Comparison of ENCODE assay signal across 8 cellular contexts in genomic region chr1:204446413-204447111, GRCh38. TPM values are rescaled to one million over a fixed set of nuclear protein-coding genes. Genes with fewer than 3 reads are reported as not detected.
A peak's percentile ranks its signal among the peaks of the same experiment; 100 is the strongest.
DNase-seq lines count a peak whose midpoint lies in the region; ATAC-seq and TF ChIP-seq lines count a peak whose summit lies in the region.

No MANE protein-coding gene starts in this region.

- peaks cover 0 to 23% of the 10 kb centered on the region in 2 experiments for H3K27me3 ChIP-seq in mesenchymal stem cell (ENCODE audit: control insufficient read depth in 1 of 2, insufficient read depth in 1 of 2, low read length in 2 of 2)

- TF ChIP-seq CTCF in GM13976 (IDR thresholded peaks at IDR 0.05; ENCODE audit: borderline replicate concordance, control extremely low read depth, extremely low read depth, insufficient read depth, missing control alignments): peak; percentile 76

- H3K23ac ChIP-seq in mesenchymal stem cell (ENCODE audit: low read length in 2 of 2): no peak overlapping the region

- H3K4me2 ChIP-seq in mesenchymal stem cell (ENCODE audit: low read length, poor library complexity, severe bottlenecking): no peak overlapping the region

- no peak overlapping the region for H3K9ac ChIP-seq in mesenchymal stem cell (ENCODE audit: low read length)

- H2BK12ac ChIP-seq in mesenchymal stem cell (ENCODE audit: low read length in 2 of 2): no peak overlapping the region

- no peak overlapping the region for H4K8ac ChIP-seq in mesenchymal stem cell (ENCODE audit: low read length)

- no peak overlapping the region for H3K27ac ChIP-seq in mesenchymal stem cell (ENCODE audit: low read length, poor library complexity, severe bottlenecking)

- no peak for ATAC-seq in GM18870 (IDR thresholded peaks at IDR 0.05; ENCODE audit: unreplicated experiment)

- peaks cover 3% of the 10 kb centered on the region for H3K4me1 ChIP-seq in mesenchymal stem cell (ENCODE audit: control insufficient read depth, insufficient read depth, low read depth, low read length)

- peak; percentile 87 for DNase-seq in GM13976 (ENCODE audit: low spot score)
- DNase-seq in HK-2 (ENCODE audit: unreplicated experiment): peak; percentile 68
- DNase-seq in NCI-H774 (lab: John Stamatoyannopoulos, UW): peak; percentile 75
- peak; percentile 53 to 57 for DNase-seq in activated CD8-positive, alpha-beta memory T cell treated with anti-CD3 and anti-CD28 coated beads for 1 hour (ENCODE audit: extremely low read depth in 1 of 2, low read depth in 1 of 2)
- peak; percentile 74 for DNase-seq in effector CD4-positive, alpha-beta T cell
- peak; percentile 74 for DNase-seq in mesenchymal stem cell
- DNase-seq in stimulated activated CD8-positive, alpha-beta memory T cell treated with anti-CD3 and anti-CD28 coated beads, Interleukin-2, amount 100 ng/mL, for 1 hour (ENCODE audit: low read depth in 2 of 2): peak; percentile 39 to 62

- no peak overlapping the region for H2AFZ ChIP-seq in mesenchymal stem cell (ENCODE audit: low read depth, low read length)

- H2BK5ac ChIP-seq in mesenchymal stem cell (ENCODE audit: low read depth, low read length, poor library complexity, severe bottlenecking): no peak overlapping the region

- no peak overlapping the region for H3K14ac ChIP-seq in mesenchymal stem cell (ENCODE audit: low read length in 2 of 2)

- no peak overlapping the region for H3K4ac ChIP-seq in mesenchymal stem cell (ENCODE audit: low read depth in 1 of 2, low read length in 2 of 2)

- no peak overlapping the region for H3K4me3 ChIP-seq in mesenchymal stem cell (ENCODE audit: insufficient read depth in 1 of 2, low read depth in 1 of 2, low read length in 2 of 2)

- H2AK5ac ChIP-seq in mesenchymal stem cell (ENCODE audit: low read length, severe bottlenecking): no peak overlapping the region

- WGBS in mesenchymal stem cell: 50% methylated on average over 8 of the region's 11 CpGs

- no peak overlapping the region for H4K91ac ChIP-seq in mesenchymal stem cell (ENCODE audit: low read length)

- no peak overlapping the region for H2BK120ac ChIP-seq in mesenchymal stem cell (ENCODE audit: low read depth, low read length)

- H3K36me3 ChIP-seq in mesenchymal stem cell (ENCODE audit: control insufficient read depth in 1 of 2, insufficient read depth in 2 of 2, low read depth in 1 of 2, low read length in 2 of 2): peaks cover 0 to 29% of the 10 kb centered on the region in 2 experiments

- H3K79me1 ChIP-seq in mesenchymal stem cell (replicated peaks; ENCODE audit: low read length, poor library complexity, severe bottlenecking): no peaks in the 10 kb centered on the region

- in situ Hi-C loops in GM13976 (cut with MboI; ENCODE audit: low sequenced_read_pairs, unreplicated experiment): loop anchor here (5.0 kb wide), 1 partner anchor 56 kb away; no protein-coding TSS in a partner anchor

- no peaks in the 10 kb centered on the region for H3K9me3 ChIP-seq in mesenchymal stem cell (ENCODE audit: control insufficient read depth, low read length)

- H2BK15ac ChIP-seq in mesenchymal stem cell (ENCODE audit: low read depth, poor library complexity, severe bottlenecking): no peak overlapping the region

- H3K18ac ChIP-seq in mesenchymal stem cell (ENCODE audit: low read depth in 1 of 2, low read length in 2 of 2): no peak overlapping the region

RNA-seq across cellular contexts. Expression of gene PPP1R15B, which starts 34.9 kb away (rescaled TPM):
- polyA plus RNA-seq in mesenchymal stem cell (2013, experiment 1 of 2): 19.9 TPM
- 19.0 TPM for polyA plus RNA-seq in mesenchymal stem cell (2013, experiment 2 of 2)

RNA-seq across cellular contexts. Expression of gene PIK3C2B, which starts 48.0 kb away (rescaled TPM):
- 3.7 TPM for polyA plus RNA-seq in mesenchymal stem cell (2013, experiment 1 of 2)
- 3.8 TPM for polyA plus RNA-seq in mesenchymal stem cell (2013, experiment 2 of 2)
